ENCODE assay signal across 1 cellular context in the genomic region with DNA sequence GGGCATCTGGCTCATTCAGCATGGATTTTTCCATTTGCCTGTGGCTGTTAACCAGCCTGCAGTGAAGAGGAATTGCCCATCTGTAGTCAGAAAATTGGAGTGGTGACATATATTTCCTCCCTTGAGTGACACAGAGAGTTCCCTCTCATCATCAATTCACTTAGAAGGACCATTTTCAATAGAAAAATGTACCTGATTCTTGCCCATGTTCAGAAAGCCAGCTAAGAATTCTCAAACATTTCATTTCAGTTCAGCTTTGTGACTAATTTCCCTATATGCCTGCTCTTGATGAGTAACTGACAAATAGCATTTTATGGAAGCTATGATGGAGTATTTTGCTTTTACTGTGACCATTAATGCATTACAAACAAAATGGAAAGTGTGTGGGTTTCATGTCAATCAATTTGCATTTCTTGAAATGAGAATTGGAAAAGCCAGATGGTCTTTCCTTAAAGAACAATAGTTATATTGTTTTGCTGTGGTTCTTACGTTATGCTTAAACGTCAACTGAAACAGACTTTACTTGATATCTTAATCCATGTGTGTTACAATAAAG.
TF ChIP-seq lines count a peak whose summit lies in the region.

No MANE protein-coding gene starts in this region.

TF ChIP-seq in SK-N-SH treated with all-trans-retinoic acid at 6 μM for 48 hours, 23 proteins besides CTCF, POLR2A, EP300 and RAD21 (continued from another document):
- TF ChIP-seq, protein P1, sequence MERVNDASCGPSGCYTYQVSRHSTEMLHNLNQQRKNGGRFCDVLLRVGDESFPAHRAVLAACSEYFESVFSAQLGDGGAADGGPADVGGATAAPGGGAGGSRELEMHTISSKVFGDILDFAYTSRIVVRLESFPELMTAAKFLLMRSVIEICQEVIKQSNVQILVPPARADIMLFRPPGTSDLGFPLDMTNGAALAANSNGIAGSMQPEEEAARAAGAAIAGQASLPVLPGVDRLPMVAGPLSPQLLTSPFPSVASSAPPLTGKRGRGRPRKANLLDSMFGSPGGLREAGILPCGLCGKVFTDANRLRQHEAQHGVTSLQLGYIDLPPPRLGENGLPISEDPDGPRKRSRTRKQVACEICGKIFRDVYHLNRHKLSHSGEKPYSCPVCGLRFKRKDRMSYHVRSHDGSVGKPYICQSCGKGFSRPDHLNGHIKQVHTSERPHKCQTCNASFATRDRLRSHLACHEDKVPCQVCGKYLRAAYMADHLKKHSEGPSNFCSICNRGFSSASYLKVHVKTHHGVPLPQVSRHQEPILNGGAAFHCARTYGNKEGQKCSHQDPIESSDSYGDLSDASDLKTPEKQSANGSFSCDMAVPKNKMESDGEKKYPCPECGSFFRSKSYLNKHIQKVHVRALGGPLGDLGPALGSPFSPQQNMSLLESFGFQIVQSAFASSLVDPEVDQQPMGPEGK (CRISPR knock-in tag; IDR thresholded peaks at IDR 0.05; ENCODE audit: borderline replicate concordance) = no peak
- no peak for TF ChIP-seq ZC3H10 (CRISPR knock-in tag; IDR thresholded peaks at IDR 0.05)
- TF ChIP-seq ISL1 (CRISPR knock-in tag; IDR thresholded peaks at IDR 0.05) = no peak
- TF ChIP-seq GLIS3 (CRISPR knock-in tag; IDR thresholded peaks at IDR 0.05) = no peak
- TF ChIP-seq TOX (CRISPR knock-in tag; IDR thresholded peaks at IDR 0.05; ENCODE audit: borderline replicate concordance) = no peak
- no peak for TF ChIP-seq BACH2 (CRISPR knock-in tag; IDR thresholded peaks at IDR 0.05; ENCODE audit: borderline replicate concordance)
- TF ChIP-seq RARB (CRISPR knock-in tag; IDR thresholded peaks at IDR 0.05) = no peak
